Comparison of ENCODE assay signal across 1 cellular context in the genomic region with DNA sequence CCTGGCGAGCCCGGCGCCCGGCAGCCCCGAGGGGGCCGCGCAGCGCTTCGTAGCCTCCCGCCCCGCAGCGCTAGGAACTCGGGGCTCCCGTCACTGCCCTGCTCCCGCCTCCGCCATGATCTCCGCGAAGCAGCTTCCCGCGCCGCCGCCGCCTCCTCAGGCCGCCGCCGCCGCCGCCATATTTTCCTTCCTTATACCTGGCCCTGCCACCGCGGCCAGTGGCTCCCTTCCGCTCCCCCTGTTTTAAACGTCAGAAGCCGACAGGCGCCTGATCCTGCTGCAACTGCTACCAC.
TF ChIP-seq lines count a peak whose summit lies in the region.

No MANE protein-coding gene starts in this region.

TF ChIP-seq in GM23338, 12 proteins besides CTCF, POLR2A, EP300 and RAD21 (continued from another document):
- TF ChIP-seq, protein P1, sequence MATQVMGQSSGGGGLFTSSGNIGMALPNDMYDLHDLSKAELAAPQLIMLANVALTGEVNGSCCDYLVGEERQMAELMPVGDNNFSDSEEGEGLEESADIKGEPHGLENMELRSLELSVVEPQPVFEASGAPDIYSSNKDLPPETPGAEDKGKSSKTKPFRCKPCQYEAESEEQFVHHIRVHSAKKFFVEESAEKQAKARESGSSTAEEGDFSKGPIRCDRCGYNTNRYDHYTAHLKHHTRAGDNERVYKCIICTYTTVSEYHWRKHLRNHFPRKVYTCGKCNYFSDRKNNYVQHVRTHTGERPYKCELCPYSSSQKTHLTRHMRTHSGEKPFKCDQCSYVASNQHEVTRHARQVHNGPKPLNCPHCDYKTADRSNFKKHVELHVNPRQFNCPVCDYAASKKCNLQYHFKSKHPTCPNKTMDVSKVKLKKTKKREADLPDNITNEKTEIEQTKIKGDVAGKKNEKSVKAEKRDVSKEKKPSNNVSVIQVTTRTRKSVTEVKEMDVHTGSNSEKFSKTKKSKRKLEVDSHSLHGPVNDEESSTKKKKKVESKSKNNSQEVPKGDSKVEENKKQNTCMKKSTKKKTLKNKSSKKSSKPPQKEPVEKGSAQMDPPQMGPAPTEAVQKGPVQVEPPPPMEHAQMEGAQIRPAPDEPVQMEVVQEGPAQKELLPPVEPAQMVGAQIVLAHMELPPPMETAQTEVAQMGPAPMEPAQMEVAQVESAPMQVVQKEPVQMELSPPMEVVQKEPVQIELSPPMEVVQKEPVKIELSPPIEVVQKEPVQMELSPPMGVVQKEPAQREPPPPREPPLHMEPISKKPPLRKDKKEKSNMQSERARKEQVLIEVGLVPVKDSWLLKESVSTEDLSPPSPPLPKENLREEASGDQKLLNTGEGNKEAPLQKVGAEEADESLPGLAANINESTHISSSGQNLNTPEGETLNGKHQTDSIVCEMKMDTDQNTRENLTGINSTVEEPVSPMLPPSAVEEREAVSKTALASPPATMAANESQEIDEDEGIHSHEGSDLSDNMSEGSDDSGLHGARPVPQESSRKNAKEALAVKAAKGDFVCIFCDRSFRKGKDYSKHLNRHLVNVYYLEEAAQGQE (IDR thresholded peaks at IDR 0.05; ENCODE audit: unreplicated experiment): no peak
- no peak for TF ChIP-seq ZNF331 (CRISPR knock-in tag; IDR thresholded peaks at IDR 0.05; ENCODE audit: low read depth)
- TF ChIP-seq, protein P2, sequence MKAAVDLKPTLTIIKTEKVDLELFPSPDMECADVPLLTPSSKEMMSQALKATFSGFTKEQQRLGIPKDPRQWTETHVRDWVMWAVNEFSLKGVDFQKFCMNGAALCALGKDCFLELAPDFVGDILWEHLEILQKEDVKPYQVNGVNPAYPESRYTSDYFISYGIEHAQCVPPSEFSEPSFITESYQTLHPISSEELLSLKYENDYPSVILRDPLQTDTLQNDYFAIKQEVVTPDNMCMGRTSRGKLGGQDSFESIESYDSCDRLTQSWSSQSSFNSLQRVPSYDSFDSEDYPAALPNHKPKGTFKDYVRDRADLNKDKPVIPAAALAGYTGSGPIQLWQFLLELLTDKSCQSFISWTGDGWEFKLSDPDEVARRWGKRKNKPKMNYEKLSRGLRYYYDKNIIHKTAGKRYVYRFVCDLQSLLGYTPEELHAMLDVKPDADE (IDR thresholded peaks at IDR 0.05): no peak
- TF ChIP-seq CREB1 (CRISPR knock-in tag; IDR thresholded peaks at IDR 0.05; ENCODE audit: low read depth): no peak
TF ChIP-seq in GM23338: peak in this region for 0.
